In genomic region chr3:49405571-49405970, GRCh38 we compare ENCODE assay signal across 7 cellular contexts. TPM values are rescaled to one million over a fixed set of nuclear protein-coding genes. Genes with fewer than 3 reads are reported as not detected.
DNase-seq lines count a peak whose midpoint lies in the region; ATAC-seq, FAIRE-seq and TF ChIP-seq lines count a peak whose summit lies in the region.
"Not testable (repeated sequence)": the region's sequence is repeated elsewhere in the genome, so short reads cannot be mapped to it uniquely, and the experiment has no call there.

No MANE protein-coding gene starts in this region.

- not testable (repeated sequence) for H2BK5ac ChIP-seq in mesenchymal stem cell (ENCODE audit: low read depth, low read length, poor library complexity, severe bottlenecking)

- not testable (repeated sequence) for H2AK5ac ChIP-seq in mesenchymal stem cell (ENCODE audit: low read length, severe bottlenecking)

- H3K4me1 ChIP-seq in astrocyte (ENCODE audit: insufficient read depth, low read length) (peaks cover 15% of the 10 kb centered on the region), gastroesophageal sphincter (peaks cover 3 to 99% (median 55%) of the 10 kb centered on the region in 3 donors), psoas muscle (peaks cover 63% of the 10 kb centered on the region), subcutaneous abdominal adipose tissue (ENCODE audit: control insufficient read depth in 5 of 5, insufficient read depth in 5 of 5, low read length in 5 of 5) (peaks cover 3 to 70% (median 59%) of the 10 kb centered on the region in 5 donors)
- H3K4me1 ChIP-seq in mesenchymal stem cell (ENCODE audit: control insufficient read depth, insufficient read depth, low read depth, low read length), result not testable (repeated sequence)

- H3K18ac ChIP-seq in mesenchymal stem cell (ENCODE audit: low read depth in 1 of 2, low read length in 2 of 2), result not testable (repeated sequence)

- not testable (repeated sequence) for H2BK120ac ChIP-seq in mesenchymal stem cell (ENCODE audit: low read depth, low read length)

- H3K27ac ChIP-seq in astrocyte (ENCODE audit: low read depth, low read length); mesenchymal stem cell (ENCODE audit: low read length, poor library complexity, severe bottlenecking): not testable (repeated sequence)
- H3K27ac ChIP-seq in gastroesophageal sphincter (peak overlapping the region; percentile 4 to 99 (median 67)), psoas muscle (peak overlapping the region; percentile 99), subcutaneous abdominal adipose tissue (ENCODE audit: low read depth, low read length) (peak overlapping the region; percentile 67)

- not testable (repeated sequence) for H3K9ac ChIP-seq in astrocyte (ENCODE audit: low read length); subcutaneous abdominal adipose tissue (ENCODE audit: low read length in 5 of 5)
- H3K9ac ChIP-seq in mesenchymal stem cell (ENCODE audit: low read length), result peak overlapping the region; percentile 54

- not testable (repeated sequence) for H3K36me3 ChIP-seq in astrocyte (ENCODE audit: insufficient read depth, low read length); psoas muscle (ENCODE audit: insufficient read depth in 1 of 2, low read depth in 1 of 2); subcutaneous abdominal adipose tissue (ENCODE audit: control insufficient read depth in 5 of 5, insufficient read depth in 5 of 5, low read length in 5 of 5)
- H3K36me3 ChIP-seq in gastroesophageal sphincter (peaks cover 0 to 12% of the 10 kb centered on the region in 2 donors), mesenchymal stem cell (ENCODE audit: control insufficient read depth in 1 of 2, insufficient read depth in 2 of 2, low read depth in 1 of 2, low read length in 2 of 2) (peaks cover 12 to 14% of the 10 kb centered on the region in 2 experiments)

- H3K36me3 Mint-ChIP-seq in WTC11, result peaks cover 20% of the 10 kb centered on the region; the same call in 1 of the 2 replicates
- not testable (repeated sequence) for H3K36me3 Mint-ChIP-seq in astrocyte (ENCODE audit: low read depth, unreplicated experiment)

- CTCF ChIA-PET in WTC11 (lab: Charles Lee), result interaction anchor here (1.2 kb wide), 1 partner anchor 134 kb away, joined by 5 read pairs; no protein-coding TSS in a partner anchor

- not testable (repeated sequence) for H3K14ac ChIP-seq in mesenchymal stem cell (ENCODE audit: low read length in 2 of 2)

- not testable (repeated sequence) for H3K27me3 Mint-ChIP-seq in WTC11 (ENCODE audit: low read depth); astrocyte (ENCODE audit: low read depth, unreplicated experiment)

- intact Hi-C loops in psoas muscle (cut with DNase I), result loop anchor here in 1 of 2 donors (5.0 kb wide), 1 partner anchor 43 kb away; no protein-coding TSS in a partner anchor

- not testable (repeated sequence) for H2BK12ac ChIP-seq in mesenchymal stem cell (ENCODE audit: low read length in 2 of 2)

- not testable (repeated sequence) for H3K9me3 ChIP-seq in astrocyte (ENCODE audit: insufficient read depth, low read depth, low read length); gastroesophageal sphincter; mesenchymal stem cell (ENCODE audit: control insufficient read depth, low read length); psoas muscle; subcutaneous abdominal adipose tissue (ENCODE audit: control insufficient read depth in 5 of 5, low read length in 5 of 5)

- H3K23ac ChIP-seq in mesenchymal stem cell (ENCODE audit: low read length in 2 of 2), result not testable (repeated sequence)

- WGBS in gastroesophageal sphincter (ENCODE audit: low coverage in 1 of 2), 2 donors, result 25 to 33% methylated on average over 7 to 9 of the region's 9 CpGs
- 88% methylated on average over 6 of the region's 9 CpGs for WGBS in mesenchymal stem cell
- WGBS in psoas muscle, 3 donors, result 16 to 20% (median 18%) methylated on average over 9 of the region's 9 CpGs

- not testable (repeated sequence) for TF ChIP-seq CTCF in WTC11 (IDR thresholded peaks at IDR 0.05); astrocyte (IDR thresholded peaks at IDR 0.05; ENCODE audit: insufficient read depth, low read depth, low read length); gastroesophageal sphincter (IDR thresholded peaks at IDR 0.05); psoas muscle (IDR thresholded peaks at IDR 0.05)

- H2BK15ac ChIP-seq in mesenchymal stem cell (ENCODE audit: low read depth, poor library complexity, severe bottlenecking), result not testable (repeated sequence)

- H3K4me1 Mint-ChIP-seq in WTC11 (peaks cover 40% of the 10 kb centered on the region), astrocyte (ENCODE audit: low read depth, unreplicated experiment) (peaks cover 13% of the 10 kb centered on the region)

- not testable (repeated sequence) for TF ChIP-seq POLR2A in gastroesophageal sphincter (IDR thresholded peaks at IDR 0.05)

- not testable (repeated sequence) for H4K91ac ChIP-seq in mesenchymal stem cell (ENCODE audit: low read length)

- not testable (repeated sequence) for FAIRE-seq in astrocyte (lab: Jason Lieb, UNC)

- not testable (repeated sequence) for H3K4me3 ChIP-seq in astrocyte (ENCODE audit: insufficient read depth, low read depth, low read length); gastroesophageal sphincter
- peak overlapping the region in 1 of 2 experiments; percentile 58 for H3K4me3 ChIP-seq in mesenchymal stem cell (ENCODE audit: insufficient read depth in 1 of 2, low read depth in 1 of 2, low read length in 2 of 2)
- H3K4me3 ChIP-seq in psoas muscle, result peak overlapping the region; percentile 41
- peak overlapping the region in 1 of 5 donors; percentile 11 for H3K4me3 ChIP-seq in subcutaneous abdominal adipose tissue (ENCODE audit: low read depth in 1 of 5, low read length in 5 of 5)

- H3K4me3 Mint-ChIP-seq in WTC11; astrocyte (ENCODE audit: unreplicated experiment): not testable (repeated sequence)

- TF ChIP-seq EP300 in gastroesophageal sphincter (IDR thresholded peaks at IDR 0.05), result not testable (repeated sequence)

- ATAC-seq in WTC11, gastroesophageal sphincter: not testable (repeated sequence)
- ATAC-seq in psoas muscle, result peak in 3 of 4 donors; percentile 23 to 59 (median 28)

- not testable (repeated sequence) for H3K27me3 ChIP-seq in astrocyte (ENCODE audit: insufficient read depth, low read length); gastroesophageal sphincter; mesenchymal stem cell (ENCODE audit: control insufficient read depth in 1 of 2, insufficient read depth in 1 of 2, low read length in 2 of 2); psoas muscle (ENCODE audit: insufficient read depth in 3 of 3, low read length in 2 of 3); subcutaneous abdominal adipose tissue (ENCODE audit: control insufficient read depth in 5 of 5, insufficient read depth in 4 of 5, low read length in 5 of 5)

- peaks cover 96% of the 10 kb centered on the region for H4K20me1 ChIP-seq in astrocyte (ENCODE audit: insufficient read depth, low read length)

- H3K79me1 ChIP-seq in mesenchymal stem cell (replicated peaks; ENCODE audit: low read length, poor library complexity, severe bottlenecking), result not testable (repeated sequence)

- H3K4me2 ChIP-seq in astrocyte (ENCODE audit: low read length), result peak overlapping the region; percentile 58
- H3K4me2 ChIP-seq in mesenchymal stem cell (ENCODE audit: low read length, poor library complexity, severe bottlenecking), result not testable (repeated sequence)

- DNase-seq in DMS79 treated with DMSO at 0.1 percent for 48 hours (lab: John Stamatoyannopoulos, UW) (peak; percentile 42), psoas muscle (peak in 1 of 2 donors; percentile 48)
- not testable (repeated sequence) for DNase-seq in WTC11 (ENCODE audit: low spot score); astrocyte (ENCODE audit: low read depth); mesenchymal stem cell

- not testable (repeated sequence) for H3K9me3 Mint-ChIP-seq in WTC11; astrocyte (ENCODE audit: unreplicated experiment)

- H3K4ac ChIP-seq in mesenchymal stem cell (ENCODE audit: low read depth in 1 of 2, low read length in 2 of 2), result not testable (repeated sequence)

- H3K79me2 ChIP-seq in astrocyte (ENCODE audit: insufficient read depth, low read length), result peaks cover 99% of the 10 kb centered on the region

- not testable (repeated sequence) for H4K8ac ChIP-seq in mesenchymal stem cell (ENCODE audit: low read length)

- not testable (repeated sequence) for H2AFZ ChIP-seq in astrocyte (ENCODE audit: low read depth, low read length); mesenchymal stem cell (ENCODE audit: low read depth, low read length)

- POLR2A ChIA-PET in WTC11 (lab: Charles Lee), result interaction anchor here (0.6 to 0.7 kb wide), 2 partner anchors 10 to 61 kb away, joined by 3 to 5 read pairs; no protein-coding TSS in a partner anchor

- peak overlapping the region; percentile 92 for H3K27ac Mint-ChIP-seq in WTC11
- peak overlapping the region; percentile 48 for H3K27ac Mint-ChIP-seq in astrocyte (ENCODE audit: unreplicated experiment)

RNA-seq across cellular contexts. Expression of gene RHOA, which starts 6.2 kb away (rescaled TPM):
- 367 to 398 TPM (median 389 TPM) in 3 replicates for total RNA-seq in WTC11 (2021)
- 538 and 553 TPM in 2 replicates for total RNA-seq in astrocyte
- total RNA-seq in gastroesophageal sphincter, result 100 to 1,000 TPM; 401 to 524 (median 476) TPM
- 552 TPM for polyA plus RNA-seq in mesenchymal stem cell (2013, experiment 1 of 2)
- 568 TPM for polyA plus RNA-seq in mesenchymal stem cell (2013, experiment 2 of 2)
- total RNA-seq in psoas muscle, result 100 to 1,000 TPM; 251 to 334 (median 271) TPM
- polyA plus RNA-seq in psoas muscle, result 100 to 1,000 TPM; 179 to 341 (median 287) TPM

RNA-seq across cellular contexts. Expression of gene TCTA, which starts 6.7 kb away (rescaled TPM):
- total RNA-seq in WTC11 (2021) (10.1 to 11.9 TPM (median 11.5 TPM) in 3 replicates), astrocyte (14.7 and 15.3 TPM in 2 replicates), gastroesophageal sphincter (10 to 100 TPM; 18.6 to 32.1 (median 25.6) TPM), psoas muscle (10 to 100 TPM; 11.4 to 23.4 (median 16.7) TPM)
- 12.8 TPM for polyA plus RNA-seq in mesenchymal stem cell (2013, experiment 1 of 2)
- polyA plus RNA-seq in mesenchymal stem cell (2013, experiment 2 of 2), result 13.2 TPM
- 10 to 100 TPM; 13.8 to 46.1 (median 18.1) TPM for polyA plus RNA-seq in psoas muscle

RNA-seq across cellular contexts. Expression of gene AMT, which starts 16.7 kb away (rescaled TPM):
- total RNA-seq in WTC11 (2021) (54.6 to 66.6 TPM (median 57.8 TPM) in 3 replicates), astrocyte (4.0 and 5.2 TPM in 2 replicates), gastroesophageal sphincter (10 to 100 TPM in 1 of 4 donors, 1 to 10 TPM in 2, under 1 TPM in 1; 0.32 to 11.4 (median 7.6) TPM), psoas muscle (1 to 10 TPM; 1.7 to 5.3 (median 2.4) TPM)
- 4.1 TPM for polyA plus RNA-seq in mesenchymal stem cell (2013, experiment 1 of 2)
- 3.9 TPM for polyA plus RNA-seq in mesenchymal stem cell (2013, experiment 2 of 2)
- polyA plus RNA-seq in psoas muscle, result 1 to 10 TPM in 2 of 3 donors, under 1 TPM in 1; 0.80 to 1.0 (median 1.0) TPM

RNA-seq across cellular contexts. Expression of gene NICN1, which starts 23.6 kb away (rescaled TPM):
- total RNA-seq in WTC11 (2021), result 11.0 to 12.7 TPM (median 11.5 TPM) in 3 replicates
- 19.8 and 20.1 TPM in 2 replicates for total RNA-seq in astrocyte
- total RNA-seq in gastroesophageal sphincter, result 10 to 100 TPM in 1 of 4 donors, 1 to 10 TPM in 3; 3.6 to 11.1 (median 7.5) TPM
- polyA plus RNA-seq in mesenchymal stem cell (2013, experiment 1 of 2), result 13.1 TPM
- 13.2 TPM for polyA plus RNA-seq in mesenchymal stem cell (2013, experiment 2 of 2)
- 10 to 100 TPM in 1 of 4 donors, 1 to 10 TPM in 3; 4.6 to 12.3 (median 7.4) TPM for total RNA-seq in psoas muscle
- polyA plus RNA-seq in psoas muscle, result 10 to 100 TPM in 2 of 3 donors, 1 to 10 TPM in 1; 4.0 to 11.2 (median 10.2) TPM

RNA-seq across cellular contexts. Expression of gene GPX1, which starts 47.4 kb away (rescaled TPM):
- total RNA-seq in WTC11 (2021) (305 to 323 TPM (median 321 TPM) in 3 replicates), astrocyte (208 and 268 TPM in 2 replicates), gastroesophageal sphincter (100 to 1,000 TPM; 129 to 285 (median 209) TPM), psoas muscle (100 to 1,000 TPM; 100 to 129 (median 116) TPM)
- 356 TPM for polyA plus RNA-seq in mesenchymal stem cell (2013, experiment 1 of 2)
- 358 TPM for polyA plus RNA-seq in mesenchymal stem cell (2013, experiment 2 of 2)
- polyA plus RNA-seq in psoas muscle, result 100 to 1,000 TPM; 164 to 251 (median 189) TPM
